ENCODE assay signal across 15 cellular contexts in genomic region chr3:185815391-185816282, GRCh38.
DNase-seq lines count a peak whose midpoint lies in the region; ATAC-seq, FAIRE-seq and TF ChIP-seq lines count a peak whose summit lies in the region.
"Had no signal": no experiment of that assay in that cellular context is flagged by ENCODE, and none has a peak within 500 bp of the region (broad histone marks: within the 10 kb centered on the region; RNA-seq: fewer than 3 reads in every experiment).

No MANE protein-coding gene starts in this region.

- peaks cover 4% of the 10 kb centered on the region for H3K9me3 Mint-ChIP-seq in nephron progenitor cell

- peak overlapping the region; percentile 28 for H3K4me3 Mint-ChIP-seq in nephron progenitor cell

- no peak for TF ChIP-seq CTCF in nephron progenitor cell (IDR thresholded peaks at IDR 0.05)

- H3K36me3 Mint-ChIP-seq in nephron progenitor cell (ENCODE audit: low read depth): peaks cover 17% of the 10 kb centered on the region

- DNase-seq in H54 (ENCODE audit: insufficient read length, low spot score) (no peak), NOMO-1 (lab: John Stamatoyannopoulos, UW; ENCODE audit: unreplicated experiment in 2 of 2) (peak; percentile 55 to 64), epithelial cell of prostate (ENCODE audit: low read depth, low spot score) (no peak), nephron progenitor cell (no peak), COLO829 (ENCODE audit: low spot score) (no peak), NCI-H526 (lab: John Stamatoyannopoulos, UW) (no peak), middle frontal gyrus (ENCODE audit: extremely low spot score, low spot score) (no peak)
- DNase-seq: COR-L47, H7, NCI-H2081, SHP77 had no signal

- no peak for ATAC-seq in HG03378 (IDR thresholded peaks at IDR 0.05; ENCODE audit: unreplicated experiment)
- ATAC-seq: left lobe of liver, sciatic nerve had no signal

- H3K27ac Mint-ChIP-seq in nephron progenitor cell: peak overlapping the region; percentile 17

- peak overlapping the region; percentile 28 for H3K27ac ChIP-seq in epithelial cell of prostate
- H3K27ac ChIP-seq: HL-60 had no signal

- no peak for TF ChIP-seq POLR2A in H54 (IDR thresholded peaks at IDR 0.05; ENCODE audit: low read depth, low read length)

- no peaks in the 10 kb centered on the region for H3K27me3 Mint-ChIP-seq in nephron progenitor cell (ENCODE audit: low read depth, poor library complexity)

- peaks cover 84% of the 10 kb centered on the region for H3K4me1 Mint-ChIP-seq in nephron progenitor cell

- FAIRE-seq in H54 (lab: Jason Lieb, UNC): peak; percentile 98

Comparison
In these comparisons a context has a peak if more than half of its experiments do, and no peak if none do; other contexts are left out.
1. DNase-seq: peak in NOMO-1 (2 of 2); none in H54 (single experiment), epithelial cell of prostate (single experiment), nephron progenitor cell (single experiment), COLO829 (single experiment), NCI-H526 (0 of 2) and middle frontal gyrus (single experiment).